ENCODE assay signal across 1 cellular context in the genomic region with DNA sequence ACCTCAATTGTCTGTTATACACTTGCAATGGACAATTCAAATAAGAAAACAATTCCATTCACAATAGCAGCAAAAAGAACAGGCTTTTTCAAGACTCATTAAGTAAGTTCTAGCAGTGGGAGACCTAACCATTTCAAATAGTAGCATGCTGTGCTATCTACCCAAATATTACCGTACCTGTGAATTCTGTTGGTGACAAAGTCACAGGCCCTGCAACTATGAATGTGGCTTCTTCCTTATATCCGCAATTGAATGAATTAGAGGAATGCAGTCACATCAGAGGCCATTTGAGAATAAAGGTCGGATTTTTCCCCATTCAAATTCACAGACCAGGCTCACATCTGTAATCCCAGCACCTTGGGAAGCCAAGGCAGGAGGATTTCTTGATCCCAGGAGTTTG.
TF ChIP-seq lines count a peak whose summit lies in the region.

No MANE protein-coding gene starts in this region.

TF ChIP-seq in GM23338, 12 proteins besides CTCF, POLR2A, EP300 and RAD21 (continued from another document):
- TF ChIP-seq, protein P1, sequence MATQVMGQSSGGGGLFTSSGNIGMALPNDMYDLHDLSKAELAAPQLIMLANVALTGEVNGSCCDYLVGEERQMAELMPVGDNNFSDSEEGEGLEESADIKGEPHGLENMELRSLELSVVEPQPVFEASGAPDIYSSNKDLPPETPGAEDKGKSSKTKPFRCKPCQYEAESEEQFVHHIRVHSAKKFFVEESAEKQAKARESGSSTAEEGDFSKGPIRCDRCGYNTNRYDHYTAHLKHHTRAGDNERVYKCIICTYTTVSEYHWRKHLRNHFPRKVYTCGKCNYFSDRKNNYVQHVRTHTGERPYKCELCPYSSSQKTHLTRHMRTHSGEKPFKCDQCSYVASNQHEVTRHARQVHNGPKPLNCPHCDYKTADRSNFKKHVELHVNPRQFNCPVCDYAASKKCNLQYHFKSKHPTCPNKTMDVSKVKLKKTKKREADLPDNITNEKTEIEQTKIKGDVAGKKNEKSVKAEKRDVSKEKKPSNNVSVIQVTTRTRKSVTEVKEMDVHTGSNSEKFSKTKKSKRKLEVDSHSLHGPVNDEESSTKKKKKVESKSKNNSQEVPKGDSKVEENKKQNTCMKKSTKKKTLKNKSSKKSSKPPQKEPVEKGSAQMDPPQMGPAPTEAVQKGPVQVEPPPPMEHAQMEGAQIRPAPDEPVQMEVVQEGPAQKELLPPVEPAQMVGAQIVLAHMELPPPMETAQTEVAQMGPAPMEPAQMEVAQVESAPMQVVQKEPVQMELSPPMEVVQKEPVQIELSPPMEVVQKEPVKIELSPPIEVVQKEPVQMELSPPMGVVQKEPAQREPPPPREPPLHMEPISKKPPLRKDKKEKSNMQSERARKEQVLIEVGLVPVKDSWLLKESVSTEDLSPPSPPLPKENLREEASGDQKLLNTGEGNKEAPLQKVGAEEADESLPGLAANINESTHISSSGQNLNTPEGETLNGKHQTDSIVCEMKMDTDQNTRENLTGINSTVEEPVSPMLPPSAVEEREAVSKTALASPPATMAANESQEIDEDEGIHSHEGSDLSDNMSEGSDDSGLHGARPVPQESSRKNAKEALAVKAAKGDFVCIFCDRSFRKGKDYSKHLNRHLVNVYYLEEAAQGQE (IDR thresholded peaks at IDR 0.05; ENCODE audit: unreplicated experiment) = no peak
- no peak for TF ChIP-seq ZNF114 (CRISPR knock-in tag; IDR thresholded peaks at IDR 0.05)
- TF ChIP-seq EZH2phosphoT487 (IDR thresholded peaks at IDR 0.05; ENCODE audit: unreplicated experiment) = no peak
- no peak for TF ChIP-seq EZH2 (IDR thresholded peaks at IDR 0.05; ENCODE audit: low read depth, unreplicated experiment)
- no peak for TF ChIP-seq POLR2AphosphoS5 (IDR thresholded peaks at IDR 0.05; ENCODE audit: low read depth)
- no peak for TF ChIP-seq NANOG (IDR thresholded peaks at IDR 0.05; ENCODE audit: borderline replicate concordance)
- TF ChIP-seq, protein P2, sequence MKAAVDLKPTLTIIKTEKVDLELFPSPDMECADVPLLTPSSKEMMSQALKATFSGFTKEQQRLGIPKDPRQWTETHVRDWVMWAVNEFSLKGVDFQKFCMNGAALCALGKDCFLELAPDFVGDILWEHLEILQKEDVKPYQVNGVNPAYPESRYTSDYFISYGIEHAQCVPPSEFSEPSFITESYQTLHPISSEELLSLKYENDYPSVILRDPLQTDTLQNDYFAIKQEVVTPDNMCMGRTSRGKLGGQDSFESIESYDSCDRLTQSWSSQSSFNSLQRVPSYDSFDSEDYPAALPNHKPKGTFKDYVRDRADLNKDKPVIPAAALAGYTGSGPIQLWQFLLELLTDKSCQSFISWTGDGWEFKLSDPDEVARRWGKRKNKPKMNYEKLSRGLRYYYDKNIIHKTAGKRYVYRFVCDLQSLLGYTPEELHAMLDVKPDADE (IDR thresholded peaks at IDR 0.05) = no peak
- TF ChIP-seq CREB1 (CRISPR knock-in tag; IDR thresholded peaks at IDR 0.05; ENCODE audit: low read depth) = no peak
- TF ChIP-seq, protein P3, sequence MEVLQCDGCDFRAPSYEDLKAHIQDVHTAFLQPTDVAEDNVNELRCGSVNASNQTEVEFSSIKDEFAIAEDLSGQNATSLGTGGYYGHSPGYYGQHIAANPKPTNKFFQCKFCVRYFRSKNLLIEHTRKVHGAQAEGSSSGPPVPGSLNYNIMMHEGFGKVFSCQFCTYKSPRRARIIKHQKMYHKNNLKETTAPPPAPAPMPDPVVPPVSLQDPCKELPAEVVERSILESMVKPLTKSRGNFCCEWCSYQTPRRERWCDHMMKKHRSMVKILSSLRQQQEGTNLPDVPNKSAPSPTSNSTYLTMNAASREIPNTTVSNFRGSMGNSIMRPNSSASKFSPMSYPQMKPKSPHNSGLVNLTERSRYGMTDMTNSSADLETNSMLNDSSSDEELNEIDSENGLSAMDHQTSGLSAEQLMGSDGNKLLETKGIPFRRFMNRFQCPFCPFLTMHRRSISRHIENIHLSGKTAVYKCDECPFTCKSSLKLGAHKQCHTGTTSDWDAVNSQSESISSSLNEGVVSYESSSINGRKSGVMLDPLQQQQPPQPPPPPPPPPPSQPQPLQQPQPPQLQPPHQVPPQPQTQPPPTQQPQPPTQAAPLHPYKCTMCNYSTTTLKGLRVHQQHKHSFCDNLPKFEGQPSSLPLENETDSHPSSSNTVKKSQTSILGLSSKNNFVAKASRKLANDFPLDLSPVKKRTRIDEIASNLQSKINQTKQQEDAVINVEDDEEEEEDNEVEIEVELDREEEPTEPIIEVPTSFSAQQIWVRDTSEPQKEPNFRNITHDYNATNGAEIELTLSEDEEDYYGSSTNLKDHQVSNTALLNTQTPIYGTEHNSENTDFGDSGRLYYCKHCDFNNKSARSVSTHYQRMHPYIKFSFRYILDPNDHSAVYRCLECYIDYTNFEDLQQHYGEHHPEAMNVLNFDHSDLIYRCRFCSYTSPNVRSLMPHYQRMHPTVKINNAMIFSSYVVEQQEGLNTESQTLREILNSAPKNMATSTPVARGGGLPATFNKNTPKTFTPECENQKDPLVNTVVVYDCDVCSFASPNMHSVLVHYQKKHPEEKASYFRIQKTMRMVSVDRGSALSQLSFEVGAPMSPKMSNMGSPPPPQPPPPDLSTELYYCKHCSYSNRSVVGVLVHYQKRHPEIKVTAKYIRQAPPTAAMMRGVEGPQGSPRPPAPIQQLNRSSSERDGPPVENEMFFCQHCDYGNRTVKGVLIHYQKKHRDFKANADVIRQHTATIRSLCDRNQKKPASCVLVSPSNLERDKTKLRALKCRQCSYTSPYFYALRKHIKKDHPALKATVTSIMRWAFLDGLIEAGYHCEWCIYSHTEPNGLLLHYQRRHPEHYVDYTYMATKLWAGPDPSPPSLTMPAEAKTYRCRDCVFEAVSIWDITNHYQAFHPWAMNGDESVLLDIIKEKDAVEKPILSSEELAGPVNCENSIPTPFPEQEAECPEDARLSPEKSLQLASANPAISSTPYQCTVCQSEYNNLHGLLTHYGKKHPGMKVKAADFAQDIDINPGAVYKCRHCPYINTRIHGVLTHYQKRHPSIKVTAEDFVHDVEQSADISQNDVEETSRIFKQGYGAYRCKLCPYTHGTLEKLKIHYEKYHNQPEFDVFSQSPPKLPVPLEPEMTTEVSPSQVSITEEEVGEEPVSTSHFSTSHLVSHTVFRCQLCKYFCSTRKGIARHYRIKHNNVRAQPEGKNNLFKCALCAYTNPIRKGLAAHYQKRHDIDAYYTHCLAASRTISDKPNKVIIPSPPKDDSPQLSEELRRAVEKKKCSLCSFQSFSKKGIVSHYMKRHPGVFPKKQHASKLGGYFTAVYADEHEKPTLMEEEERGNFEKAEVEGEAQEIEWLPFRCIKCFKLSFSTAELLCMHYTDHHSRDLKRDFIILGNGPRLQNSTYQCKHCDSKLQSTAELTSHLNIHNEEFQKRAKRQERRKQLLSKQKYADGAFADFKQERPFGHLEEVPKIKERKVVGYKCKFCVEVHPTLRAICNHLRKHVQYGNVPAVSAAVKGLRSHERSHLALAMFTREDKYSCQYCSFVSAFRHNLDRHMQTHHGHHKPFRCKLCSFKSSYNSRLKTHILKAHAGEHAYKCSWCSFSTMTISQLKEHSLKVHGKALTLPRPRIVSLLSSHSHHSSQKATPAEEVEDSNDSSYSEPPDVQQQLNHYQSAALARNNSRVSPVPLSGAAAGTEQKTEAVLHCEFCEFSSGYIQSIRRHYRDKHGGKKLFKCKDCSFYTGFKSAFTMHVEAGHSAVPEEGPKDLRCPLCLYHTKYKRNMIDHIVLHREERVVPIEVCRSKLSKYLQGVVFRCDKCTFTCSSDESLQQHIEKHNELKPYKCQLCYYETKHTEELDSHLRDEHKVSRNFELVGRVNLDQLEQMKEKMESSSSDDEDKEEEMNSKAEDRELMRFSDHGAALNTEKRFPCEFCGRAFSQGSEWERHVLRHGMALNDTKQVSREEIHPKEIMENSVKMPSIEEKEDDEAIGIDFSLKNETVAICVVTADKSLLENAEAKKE (CRISPR knock-in tag; IDR thresholded peaks at IDR 0.05) = no peak
- no peak for TF ChIP-seq STAT1 (IDR thresholded peaks at IDR 0.05; ENCODE audit: unreplicated experiment)
- TF ChIP-seq JUNB (IDR thresholded peaks at IDR 0.05; ENCODE audit: unreplicated experiment) = no peak
